ENCODE assay signal across 2 cellular contexts in genomic region chr9:105291938-105292337, GRCh38.
TF ChIP-seq lines count a peak whose summit lies in the region.

No MANE protein-coding gene starts in this region.

TF ChIP-seq in IMR-90, 13 proteins besides CTCF, POLR2A, EP300 and RAD21:
- TF ChIP-seq NFE2L2 (IDR thresholded peaks at IDR 0.05; ENCODE audit: low read depth, low read length) (no peak), MAZ (IDR thresholded peaks at IDR 0.05; ENCODE audit: borderline replicate concordance, low read depth, low read length) (no peak), CEBPB (IDR thresholded peaks at IDR 0.05; ENCODE audit: low read depth, low read length) (no peak), SMC3 (IDR thresholded peaks at IDR 0.05; ENCODE audit: low read depth, low read length) (no peak), USF2 (IDR thresholded peaks at IDR 0.05; ENCODE audit: low read depth, low read length) (no peak)
TF ChIP-seq in IMR-90: peak in this region for 0.

TF ChIP-seq in HepG2, 621 proteins besides CTCF, POLR2A, EP300 and RAD21:
- TF ChIP-seq E2F2 (CRISPR knock-in tag; IDR thresholded peaks at IDR 0.05; ENCODE audit: borderline replicate concordance) (no peak), ZNF18 (CRISPR knock-in tag; IDR thresholded peaks at IDR 0.05; ENCODE audit: insufficient replicate concordance) (no peak), ZNF329 (CRISPR knock-in tag; IDR thresholded peaks at IDR 0.05; ENCODE audit: low read depth) (no peak), GMEB1 (CRISPR knock-in tag; IDR thresholded peaks at IDR 0.05; ENCODE audit: borderline replicate concordance) (no peak), ZSCAN25 (CRISPR knock-in tag; IDR thresholded peaks at IDR 0.05) (0 out of 2 replicates have a peak, but pooled peaks have one; percentile 10), RORA (CRISPR knock-in tag; IDR thresholded peaks at IDR 0.05) (no peak), ZNF574 (CRISPR knock-in tag; IDR thresholded peaks at IDR 0.05) (no peak), TCF7L2 (IDR thresholded peaks at IDR 0.05; ENCODE audit: low read depth, low read length) (no peak), ZNF292 (CRISPR knock-in tag; IDR thresholded peaks at IDR 0.05; ENCODE audit: borderline replicate concordance, low read depth) (no peak), HMGXB4 (CRISPR knock-in tag; IDR thresholded peaks at IDR 0.05; ENCODE audit: borderline replicate concordance in 1 of 2, low read depth in 1 of 2) (no peak), U2AF2 (IDR thresholded peaks at IDR 0.05; ENCODE audit: low read depth, low read length) (no peak), REPIN1 (CRISPR knock-in tag; IDR thresholded peaks at IDR 0.05; ENCODE audit: borderline replicate concordance, low read depth) (no peak), UBTF (CRISPR knock-in tag; IDR thresholded peaks at IDR 0.05) (0 out of 2 replicates have a peak, but pooled peaks have one; percentile 3), ZNF546 (CRISPR knock-in tag; conservative IDR thresholded peaks at IDR 0.05) (no peak), MIER2 (CRISPR knock-in tag; IDR thresholded peaks at IDR 0.05) (no peak), BRD4 (CRISPR knock-in tag; IDR thresholded peaks at IDR 0.05) (no peak), ZBTB26 (CRISPR knock-in tag; IDR thresholded peaks at IDR 0.05; ENCODE audit: borderline replicate concordance) (no peak), ZNF646 (CRISPR knock-in tag; IDR thresholded peaks at IDR 0.05) (0 out of 2 replicates have a peak, but pooled peaks have one; percentile 8), ZNF768 (CRISPR knock-in tag; IDR thresholded peaks at IDR 0.05) (no peak), PAWR (CRISPR knock-in tag; IDR thresholded peaks at IDR 0.05; ENCODE audit: borderline replicate concordance) (no peak), ZFP37 (CRISPR knock-in tag; IDR thresholded peaks at IDR 0.05; ENCODE audit: borderline replicate concordance) (no peak), ZNF557 (CRISPR knock-in tag; IDR thresholded peaks at IDR 0.05) (no peak), ZFP36 (IDR thresholded peaks at IDR 0.05; ENCODE audit: borderline replicate concordance, low read depth, low read length, partially characterized antibody) (no peak), CBX1 (IDR thresholded peaks at IDR 0.05; ENCODE audit: low read depth) (no peak)
